ENCODE assay signal across 17 cellular contexts in genomic region chr20:10430000-10430466, GRCh38. TPM values are rescaled to one million over a fixed set of nuclear protein-coding genes. Genes with fewer than 3 reads are reported as not detected.
A peak's percentile ranks its signal among the peaks of the same experiment; 100 is the strongest.
DNase-seq lines count a peak whose midpoint lies in the region; ATAC-seq, FAIRE-seq and TF ChIP-seq lines count a peak whose summit lies in the region.
"Had no signal": no experiment of that assay in that cellular context is flagged by ENCODE, and none has a peak within 500 bp of the region (broad histone marks: within the 10 kb centered on the region; RNA-seq: fewer than 3 reads in every experiment).

No MANE protein-coding gene starts in this region.

- POLR2A ChIA-PET in MCF 10A (lab: Yijun Ruan, JAX) (interaction anchor here (0.6 to 2.1 kb wide), 6 partner anchors 17 to 452 kb away, joined by 3 to 8 read pairs (median 4); no protein-coding TSS in a partner anchor), K562 (lab: Yijun Ruan, JAX) (no interaction called here)

- in situ Hi-C loops in K562 (cut with MboI), result no loop called here

- H3K9me3 Mint-ChIP-seq in MCF 10A (ENCODE audit: unreplicated experiment), result no peaks in the 10 kb centered on the region
- H3K9me3 Mint-ChIP-seq in stimulated activated effector memory CD8-positive, alpha-beta T cell treated with anti-CD3 and anti-CD28 coated beads, Interleukin-12 subunit alpha, Interleukin-12 subunit beta, amount 100 ng/mL, for 72 hours, result no peaks in the 10 kb centered on the region

- no peak overlapping the region for H3K4me3 ChIP-seq in breast epithelium
- H3K4me3 ChIP-seq in Loucy (ENCODE audit: low read length, poor library complexity, severe bottlenecking), result peak overlapping the region; percentile 13
- H3K4me3 ChIP-seq in K562, result no peak overlapping the region
- H3K4me3 ChIP-seq in heart left ventricle, result no peak overlapping the region
- H3K4me3 ChIP-seq: cardiac muscle cell, heart right ventricle had no signal

- no peak overlapping the region for H2AFZ ChIP-seq in Loucy (ENCODE audit: low read length)
- no peak overlapping the region for H2AFZ ChIP-seq in K562 (ENCODE audit: low read depth, low read length)

- peaks cover 36% of the 10 kb centered on the region for H3K4me1 Mint-ChIP-seq in MCF 10A (ENCODE audit: insufficient read depth, unreplicated experiment)
- peaks cover 43% of the 10 kb centered on the region for H3K4me1 Mint-ChIP-seq in stimulated activated effector memory CD8-positive, alpha-beta T cell treated with anti-CD3 and anti-CD28 coated beads, Interleukin-12 subunit alpha, Interleukin-12 subunit beta, amount 100 ng/mL, for 72 hours

- peaks cover 0 to 4% of the 10 kb centered on the region in 2 donors for H3K4me1 ChIP-seq in breast epithelium
- H3K4me1 ChIP-seq in Loucy (ENCODE audit: insufficient read depth, low read length, poor library complexity, severe bottlenecking), result peaks cover 49% of the 10 kb centered on the region
- H3K4me1 ChIP-seq in K562 (replicated peaks in 1 of 2; ENCODE audit: control insufficient read depth in 2 of 2, insufficient read depth in 2 of 2, low read length in 2 of 2), result peaks cover 8 to 14% of the 10 kb centered on the region in 2 experiments; a peak in 4 of 5 replicates
- peaks cover 7 to 69% (median 38%) of the 10 kb centered on the region in 12 donors for H3K4me1 ChIP-seq in heart left ventricle

- no peak for TF ChIP-seq RAD21 in K562 (CRISPR knock-in tag; conservative IDR thresholded peaks at IDR 0.05 in 1 of 2, IDR thresholded peaks at IDR 0.05 in 1 of 2)

- CTCF ChIA-PET in MCF 10A (lab: Yijun Ruan, JAX), result interaction anchor here (0.6 to 8.8 kb wide), 16 partner anchors 9 to 1022 kb away, joined by 3 to 345 read pairs (median 4); no protein-coding TSS in a partner anchor
- CTCF ChIA-PET in K562 (lab: Yijun Ruan, JAX; ENCODE audit: low intra/inter-chr PET ratio), result no interaction called here

- H3K27me3 ChIP-seq in breast epithelium (no peaks in the 10 kb centered on the region), Loucy (ENCODE audit: insufficient read depth, low read length, poor library complexity, severe bottlenecking) (no peaks in the 10 kb centered on the region), K562 (ENCODE audit: control insufficient read depth in 2 of 2, insufficient read depth in 2 of 2, low read length in 2 of 2) (no peaks in the 10 kb centered on the region), heart left ventricle (no peaks in the 10 kb centered on the region)
- H3K27me3 ChIP-seq: cardiac muscle cell, heart right ventricle had no signal

- no peaks in the 10 kb centered on the region; the same call in 1 of the 2 replicates for H3F3A ChIP-seq in Loucy (ENCODE audit: low read depth)

- H3K27ac Mint-ChIP-seq in MCF 10A (ENCODE audit: low read depth, unreplicated experiment), result peak overlapping the region; percentile 67
- H3K27ac Mint-ChIP-seq in stimulated activated effector memory CD8-positive, alpha-beta T cell treated with anti-CD3 and anti-CD28 coated beads, Interleukin-12 subunit alpha, Interleukin-12 subunit beta, amount 100 ng/mL, for 72 hours, result peak overlapping the region; percentile 8

- no TSS peak for BruUV-seq in MCF 10A (replicated peaks; lab: Mats Ljungman, UMichigan)
- BruUV-seq in K562 (replicated peaks; lab: Mats Ljungman, UMichigan), result no TSS peak

- H4K20me1 ChIP-seq in Loucy (ENCODE audit: insufficient read depth, low read length, poor library complexity, severe bottlenecking) (peaks cover 14% of the 10 kb centered on the region), K562 (replicated peaks; ENCODE audit: control insufficient read depth, insufficient read depth, low read length) (no peaks in the 10 kb centered on the region)

- H3K4me2 ChIP-seq in Loucy (ENCODE audit: low read depth, low read length, poor library complexity, severe bottlenecking) (peak overlapping the region; percentile 78), K562 (ENCODE audit: insufficient read depth, low read length) (no peak overlapping the region)

- no peaks in the 10 kb centered on the region for H3K27me3 Mint-ChIP-seq in MCF 10A (ENCODE audit: insufficient read depth, unreplicated experiment)

- H3K9me2 ChIP-seq in Loucy (replicated peaks; ENCODE audit: low read depth, low read length), result no peaks in the 10 kb centered on the region

- H3K9me1 ChIP-seq in K562 (ENCODE audit: control insufficient read depth, insufficient read depth, low read length), result no peaks in the 10 kb centered on the region

- H3K79me2 ChIP-seq in Loucy (ENCODE audit: insufficient read depth, low read length), result peaks cover 53% of the 10 kb centered on the region
- peaks cover 89% of the 10 kb centered on the region for H3K79me2 ChIP-seq in K562 (ENCODE audit: control insufficient read depth, insufficient read depth, low read length)

- no peak overlapping the region for H3K9ac ChIP-seq in Loucy (ENCODE audit: low read depth, low read length, poor library complexity, severe bottlenecking)
- H3K9ac ChIP-seq in K562 (ENCODE audit: insufficient read depth in 1 of 2, low read depth in 2 of 2, low read length in 2 of 2), result no peak overlapping the region

- H3K36me3 ChIP-seq in breast epithelium (no peaks in the 10 kb centered on the region), Loucy (ENCODE audit: insufficient read depth, low read length) (no peaks in the 10 kb centered on the region), K562 (ENCODE audit: control insufficient read depth, insufficient read depth, low read length) (peaks cover 21% of the 10 kb centered on the region; the same call in 2 of the 3 replicates), heart left ventricle (peaks cover 0 to 15% (median 0%) of the 10 kb centered on the region in 9 donors)
- H3K36me3 ChIP-seq: cardiac muscle cell had no signal

- intact Hi-C loops in MCF 10A (cut with micrococcal nuclease) (loop anchor here (5.0 to 10.0 kb wide), 2 partner anchors 113 to 205 kb away; no protein-coding TSS in a partner anchor), breast epithelium (cut with DNase I; ENCODE audit: low total_unique reads) (loop anchor here (5.0 kb wide), 1 partner anchor 813 kb away; no protein-coding TSS in a partner anchor), K562 (cut with micrococcal nuclease) (loop anchor here (5.0 kb wide), 3 partner anchors 62 to 813 kb away; no protein-coding TSS in a partner anchor), heart left ventricle (cut with DNase I) (loop anchor here in 9 of 10 donors (2.0 to 10.0 kb wide), 9 partner anchors 78 to 815 kb away; no protein-coding TSS in a partner anchor), Right ventricle myocardium superior (cut with DNase I) (loop anchor here (10.0 kb wide), 1 partner anchor 455 kb away; no protein-coding TSS in a partner anchor)

- FAIRE-seq in K562 (lab: Jason Lieb, UNC), result no peak

- no peak overlapping the region for H3K4me3 Mint-ChIP-seq in MCF 10A (ENCODE audit: unreplicated experiment)
- H3K4me3 Mint-ChIP-seq in stimulated activated effector memory CD8-positive, alpha-beta T cell treated with anti-CD3 and anti-CD28 coated beads, Interleukin-12 subunit alpha, Interleukin-12 subunit beta, amount 100 ng/mL, for 72 hours, result no peak overlapping the region

- H3K9me3 ChIP-seq in breast epithelium (no peaks in the 10 kb centered on the region), Loucy (ENCODE audit: insufficient read depth, low read depth, low read length) (no peaks in the 10 kb centered on the region), K562 (replicated peaks; ENCODE audit: control insufficient read depth, insufficient read depth, low read depth, low read length) (no peaks in the 10 kb centered on the region), heart left ventricle (no peaks in the 10 kb centered on the region)
- H3K9me3 ChIP-seq: heart right ventricle had no signal

- H3K36me3 Mint-ChIP-seq in MCF 10A (ENCODE audit: insufficient read depth, unreplicated experiment), result peaks cover 31% of the 10 kb centered on the region
- peaks cover 19% of the 10 kb centered on the region for H3K36me3 Mint-ChIP-seq in stimulated activated effector memory CD8-positive, alpha-beta T cell treated with anti-CD3 and anti-CD28 coated beads, Interleukin-12 subunit alpha, Interleukin-12 subunit beta, amount 100 ng/mL, for 72 hours

- no peak overlapping the region for H3K27ac ChIP-seq in breast epithelium
- H3K27ac ChIP-seq in K562 (ENCODE audit: extremely low read depth, low read depth, low read length), result no peak overlapping the region
- peak overlapping the region in 1 of 12 donors; percentile 3 for H3K27ac ChIP-seq in heart left ventricle
- H3K27ac ChIP-seq: cardiac muscle cell had no signal

- TF ChIP-seq POLR2A in breast epithelium (IDR thresholded peaks at IDR 0.05), result no peak
- no peak for TF ChIP-seq POLR2A in K562 (conservative IDR thresholded peaks at IDR 0.05)
- TF ChIP-seq POLR2A in heart left ventricle (IDR thresholded peaks at IDR 0.05), result no peak

- ATAC-seq in K562 (no peak), heart left ventricle (no peak), Right ventricle myocardium superior (ENCODE audit: poor library complexity) (no peak)
- ATAC-seq in stimulated activated effector memory CD8-positive, alpha-beta T cell treated with anti-CD3 and anti-CD28 coated beads, Interleukin-12 subunit alpha, Interleukin-12 subunit beta, amount 100 ng/mL, for 72 hours, result peak; percentile 74
- ATAC-seq: heart right ventricle, left cardiac atrium, Panc1 had no signal

- no peak for TF ChIP-seq EP300 in K562 (IDR thresholded peaks at IDR 0.05; ENCODE audit: low read length)

- TF ChIP-seq CTCF in MCF 10A (IDR thresholded peaks at IDR 0.05; ENCODE audit: unreplicated experiment) (no peak), breast epithelium (IDR thresholded peaks at IDR 0.05) (no peak), Loucy (conservative IDR thresholded peaks at IDR 0.05; ENCODE audit: low read length) (no peak), K562 (IDR thresholded peaks at IDR 0.05 in 2 of 3, conservative IDR thresholded peaks at IDR 0.05 in 1 of 3; ENCODE audit: insufficient read depth in 2 of 3, low read depth in 1 of 3, low read length in 3 of 3) (no peak), heart left ventricle (IDR thresholded peaks at IDR 0.05) (no peak)

- no peak for DNase-seq in MCF 10A (ENCODE audit: unreplicated experiment)
- no peak for DNase-seq in breast epithelium (ENCODE audit: low spot score in 2 of 2)
- DNase-seq in K562 (ENCODE audit: extremely low read depth in 1 of 4, low spot score in 3 of 4), result no peak
- no peak for DNase-seq in stimulated activated effector memory CD8-positive, alpha-beta T cell treated with anti-CD3 and anti-CD28 coated beads, Interleukin-12 subunit alpha, Interleukin-12 subunit beta, amount 100 ng/mL, for 72 hours (ENCODE audit: low spot score in 2 of 2)
- DNase-seq in heart left ventricle, result no peak
- DNase-seq in COR-L47 (lab: John Stamatoyannopoulos, UW), result no peak
- no peak for DNase-seq in Right ventricle myocardium superior
- DNase-seq: activated naive CD4-positive, alpha-beta T cell; DMS79; heart right ventricle; left cardiac atrium; NCI-H1436 treated with DMSO at 0.1 percent for 48 hours; NCI-H446 treated with DMSO at 0.1 percent for 48 hours; T1000 had no signal

RNA-seq across cellular contexts. Expression of gene MKKS, which starts 4.0 kb away (rescaled TPM):
- 33.0 and 44.5 TPM in 2 replicates for total RNA-seq in MCF 10A (2022)
- 10 to 100 TPM; 12.8 to 14.9 (median 14.7) TPM for total RNA-seq in breast epithelium
- total RNA-seq in K562 (2011; cell fraction: chromatin; rRNA removed; ENCODE audit: low replicate concordance), result 5.3 and 12.6 TPM in 2 replicates
- total RNA-seq in K562 (2011; cell fraction: nucleolus; rRNA removed), result 2.5 and 3.2 TPM in 2 replicates
- 9.2 and 16.5 TPM in 2 replicates for total RNA-seq in K562 (2011; cell fraction: nucleoplasm; rRNA removed)
- total RNA-seq in K562 (2014; rRNA removed), result 6.4 and 6.8 TPM in 2 replicates
- 14.6 and 16.0 TPM in 2 replicates for total RNA-seq in K562 (2014; rRNA removed; fragmentation: Illumina TruSeq; extraction: Trizol)
- 10.9 and 11.3 TPM in 2 replicates for total RNA-seq in K562 (2015; rRNA removed; fragmentation: Illumina TruSeq; extraction: Trizol)
- 11.2 and 13.2 TPM in 2 replicates for total RNA-seq in K562 (2021)
- polyA plus RNA-seq in K562 (2011; rRNA removed), result 26.8 and 36.6 TPM in 2 replicates
- polyA plus RNA-seq in K562 (2011; cell fraction: cytosol; rRNA removed), result 5.7 and 15.9 TPM in 2 replicates
- polyA plus RNA-seq in K562 (2011; cell fraction: nucleus; rRNA removed), result 8.2 and 16.8 TPM in 2 replicates
- polyA plus RNA-seq in K562 (2012), result 10.7 and 16.5 TPM in 2 replicates
- 13.2 and 17.7 TPM in 2 replicates for polyA plus RNA-seq in K562 (2014; fragmentation: Illumina TruSeq; extraction: Trizol)
- polyA plus RNA-seq in K562 (2014; fragmentation: Nextera tagmentation; extraction: Ambion mirVana), result 10 to 100 TPM in 1 of 2 experiments, 1 to 10 TPM in 1; 7.7 to 12.0 TPM
- 13.5 and 14.8 TPM in 2 replicates for polyA plus RNA-seq in K562 (2014; rRNA removed)
- 16.3 and 26.2 TPM in 2 replicates for polyA minus RNA-seq in K562 (2011; rRNA and poly(A)+ RNA removed)
- polyA minus RNA-seq in K562 (2011; cell fraction: cytosol; rRNA and poly(A)+ RNA removed), result 5.6 and 5.9 TPM in 2 replicates
- 2.8 and 10.9 TPM in 2 replicates for polyA minus RNA-seq in K562 (2011; cell fraction: nucleus; rRNA and poly(A)+ RNA removed)
- total RNA-seq in heart left ventricle, result 10 to 100 TPM; 12.5 to 23.2 (median 19.0) TPM
- 10 to 100 TPM; 12.0 to 30.1 TPM for polyA plus RNA-seq in heart left ventricle
- 27.2 TPM for total RNA-seq in Right ventricle myocardium superior

RNA-seq across cellular contexts. Expression of gene SLX4IP, which starts 5.1 kb away (rescaled TPM):
- total RNA-seq in MCF 10A (2022) (11.2 and 12.9 TPM in 2 replicates), breast epithelium (1 to 10 TPM; 4.2 to 6.9 (median 5.9) TPM), K562 (2014; rRNA removed) (2.8 and 2.9 TPM in 2 replicates), K562 (2014; rRNA removed; fragmentation: Illumina TruSeq; extraction: Trizol) (5.1 and 5.5 TPM in 2 replicates), K562 (2015; rRNA removed; fragmentation: Illumina TruSeq; extraction: Trizol) (4.4 and 5.4 TPM in 2 replicates), K562 (2021) (4.1 and 4.6 TPM in 2 replicates), heart left ventricle (1 to 10 TPM; 1.6 to 4.3 (median 2.4) TPM), Right ventricle myocardium superior (2.6 TPM)
- 2.6 and 8.5 TPM in 2 replicates for total RNA-seq in K562 (2011; cell fraction: chromatin; rRNA removed; ENCODE audit: low replicate concordance)
- total RNA-seq in K562 (2011; cell fraction: nucleolus; rRNA removed), result 2.2 and 2.8 TPM in 2 replicates
- 5.3 and 7.3 TPM in 2 replicates for total RNA-seq in K562 (2011; cell fraction: nucleoplasm; rRNA removed)
- polyA plus RNA-seq in K562 (2011; rRNA removed) (2.5 and 3.2 TPM in 2 replicates), K562 (2014; fragmentation: Illumina TruSeq; extraction: Trizol) (2.2 and 2.9 TPM in 2 replicates), K562 (2014; fragmentation: Nextera tagmentation; extraction: Ambion mirVana) (1 to 10 TPM; 3.5 to 5.9 TPM), K562 (2014; rRNA removed) (1.4 and 1.5 TPM in 2 replicates), heart left ventricle (1 to 10 TPM; 1.1 to 1.5 TPM)
- polyA plus RNA-seq in K562 (2011; cell fraction: cytosol; rRNA removed), result 1.3 and 2.3 TPM in 2 replicates
- 2.6 and 4.0 TPM in 2 replicates for polyA plus RNA-seq in K562 (2011; cell fraction: nucleus; rRNA removed)
- 1.8 and 2.1 TPM in 2 replicates for polyA plus RNA-seq in K562 (2012)
- polyA minus RNA-seq in K562 (2011; rRNA and poly(A)+ RNA removed), result 8.3 and 10.2 TPM in 2 replicates
- 5.1 and 5.4 TPM in 2 replicates for polyA minus RNA-seq in K562 (2011; cell fraction: cytosol; rRNA and poly(A)+ RNA removed)
- 2.3 and 6.3 TPM in 2 replicates for polyA minus RNA-seq in K562 (2011; cell fraction: nucleus; rRNA and poly(A)+ RNA removed)
